Comparison of ENCODE assay signal across 29 cellular contexts in genomic region chr3:177104299-177104992, GRCh38.
DNase-seq lines count a peak whose midpoint lies in the region; ATAC-seq and TF ChIP-seq lines count a peak whose summit lies in the region.
"Had no signal": no experiment of that assay in that cellular context is flagged by ENCODE, and none has a peak within 500 bp of the region (broad histone marks: within the 10 kb centered on the region; RNA-seq: fewer than 3 reads in every experiment).

No MANE protein-coding gene starts in this region.

- no peaks in the 10 kb centered on the region for H3K27me3 Mint-ChIP-seq in nephron progenitor cell (ENCODE audit: low read depth, poor library complexity)
- H3K27me3 Mint-ChIP-seq: activated CD4-positive, alpha-beta memory T cell treated with anti-CD3 and anti-CD28 coated beads, Interleukin-2, amount 10 ng/mL, durations not matched to agents 7 days and 5 days; activated naive CD4-positive, alpha-beta T cell treated with anti-CD3 and anti-CD28 coated beads, Interleukin-2, amount 10 ng/mL, durations not matched to agents 7 days and 5 days; CD4-positive, alpha-beta memory T cell; effector memory CD8-positive, alpha-beta T cell; stimulated activated naive CD8-positive, alpha-beta T cell treated with anti-CD3 and anti-CD28 coated beads, Interleukin-15, amount 100 ng/mL, for 72 hours had no signal

- no peaks in the 10 kb centered on the region for H3K9me3 ChIP-seq in Panc1 (ENCODE audit: control insufficient read depth, insufficient read depth, low read depth, low read length)
- H3K9me3 ChIP-seq: left ventricle myocardium inferior, prostate gland, right lobe of liver had no signal

- POLR2A ChIA-PET in Panc1 (lab: Charles Lee) = interaction anchor here (0.6 kb wide), 1 partner anchor 254 kb away, joined by 3 read pairs; no protein-coding TSS in a partner anchor

- H3K27ac Mint-ChIP-seq in nephron progenitor cell = peak overlapping the region; percentile 39
- H3K27ac Mint-ChIP-seq: activated CD4-positive, alpha-beta memory T cell treated with anti-CD3 and anti-CD28 coated beads, Interleukin-2, amount 10 ng/mL, durations not matched to agents 7 days and 5 days; activated naive CD4-positive, alpha-beta T cell treated with anti-CD3 and anti-CD28 coated beads, Interleukin-2, amount 10 ng/mL, durations not matched to agents 7 days and 5 days; activated T-helper 1 cell treated with anti-CD3 and anti-CD28 coated beads, Interleukin-12 subunit alpha, Interleukin-12 subunit beta, Interleukin-2, Interleukin-4 antibody, amounts not matched to agents 30 ng/mL and 10 ng/mL and 1 ng/mL, durations not matched to agents 14 hours and 24 hours and 36 hours; stimulated activated naive CD8-positive, alpha-beta T cell treated with anti-CD3 and anti-CD28 coated beads, Interleukin-15, amount 100 ng/mL, for 72 hours had no signal

- H3K9me3 Mint-ChIP-seq in nephron progenitor cell = peaks cover 22% of the 10 kb centered on the region
- H3K9me3 Mint-ChIP-seq: activated naive CD4-positive, alpha-beta T cell treated with anti-CD3 and anti-CD28 coated beads, Interleukin-2, amount 10 ng/mL, durations not matched to agents 7 days and 5 days; CD4-positive, alpha-beta memory T cell; effector memory CD8-positive, alpha-beta T cell had no signal

- no peaks in the 10 kb centered on the region for H3K27me3 ChIP-seq in Panc1 (ENCODE audit: control insufficient read depth, insufficient read depth, low read length)
- H3K27me3 ChIP-seq: right lobe of liver had no signal

- no peaks in the 10 kb centered on the region for H3K36me3 ChIP-seq in Panc1 (ENCODE audit: control insufficient read depth, insufficient read depth, low read length)
- H3K36me3 ChIP-seq: left ventricle myocardium inferior, prostate gland, right lobe of liver had no signal

- ATAC-seq in Panc1 = no peak
- ATAC-seq in HG03432 (IDR thresholded peaks at IDR 0.05; ENCODE audit: unreplicated experiment) = no peak
- ATAC-seq in HG03135 (IDR thresholded peaks at IDR 0.05; ENCODE audit: unreplicated experiment) = no peak
- no peak for ATAC-seq in HG02970 (IDR thresholded peaks at IDR 0.05; ENCODE audit: low FRiP score, unreplicated experiment)
- ATAC-seq: effector memory CD8-positive, alpha-beta T cell; PC-3; right lobe of liver; stimulated activated naive CD8-positive, alpha-beta T cell treated with anti-CD3 and anti-CD28 coated beads, Interleukin-15, amount 100 ng/mL, for 72 hours had no signal

- H3K4me3 ChIP-seq in Panc1 (ENCODE audit: low read depth in 2 of 2, low read length in 2 of 2) (no peak overlapping the region), choroid plexus epithelial cell (ENCODE audit: low read depth, low read length) (no peak overlapping the region)
- H3K4me3 ChIP-seq: left ventricle myocardium inferior, prostate gland, right lobe of liver, SK-N-MC had no signal

- BruUV-seq in Panc1 (replicated peaks; lab: Mats Ljungman, UMichigan) = TSS peak; percentile 6

- CTCF ChIA-PET in Panc1 (lab: Charles Lee) = no interaction called here

- H3K36me3 Mint-ChIP-seq in nephron progenitor cell (ENCODE audit: low read depth) = peaks cover 33% of the 10 kb centered on the region
- H3K36me3 Mint-ChIP-seq: CD4-positive, alpha-beta memory T cell had no signal

- DNase-seq in NCI-H2171 treated with DMSO at 0.1 percent for 48 hours (lab: John Stamatoyannopoulos, UW) (peak; percentile 23), NCI-H2171 (lab: John Stamatoyannopoulos, UW) (no peak), Panc1 (ENCODE audit: low read depth, low spot score) (no peak), choroid plexus epithelial cell (ENCODE audit: low read depth) (peak; percentile 33), nephron progenitor cell (no peak)
- DNase-seq: activated CD4-positive, alpha-beta memory T cell treated with anti-CD3 and anti-CD28 coated beads, Interleukin-2, amount 10 ng/mL, durations not matched to agents 7 days and 5 days; activated CD4-positive, alpha-beta T cell treated with anti-CD3 and anti-CD28 coated beads for 1 hour; activated CD8-positive, alpha-beta memory T cell treated with anti-CD3 and anti-CD28 coated beads, Interleukin-2, amount 50 U/mL, for 4 hours; activated naive CD4-positive, alpha-beta T cell treated with anti-CD3 and anti-CD28 coated beads, Interleukin-2, amount 10 ng/mL, durations not matched to agents 7 days and 5 days; CD4-positive, alpha-beta memory T cell; effector memory CD8-positive, alpha-beta T cell; erythroblast; foreskin fibroblast; head of caudate nucleus; Karpas-422; left ventricle myocardium inferior; mesendoderm; NCI-H1694; NCI-H524 treated with DMSO at 0.1 percent for 48 hours; PC-3; right lobe of liver; stimulated activated CD8-positive, alpha-beta memory T cell treated with anti-CD3 and anti-CD28 coated beads, Interleukin-4, amount 100 ng/mL, for 48 hours; stimulated activated naive CD8-positive, alpha-beta T cell treated with anti-CD3 and anti-CD28 coated beads, Interleukin-15, amount 100 ng/mL, for 72 hours had no signal

- in situ Hi-C loops in Panc1 (cut with HindIII; ENCODE audit: low pct_unique_long_range_greater_than_20kb, low sequenced_read_pairs) = no loop called here

- intact Hi-C loops in Panc1 (cut with micrococcal nuclease; ENCODE audit: unreplicated experiment) = no loop called here

- H3K4me3 Mint-ChIP-seq in nephron progenitor cell = no peak overlapping the region
- H3K4me3 Mint-ChIP-seq: activated CD4-positive, alpha-beta memory T cell treated with anti-CD3 and anti-CD28 coated beads, Interleukin-2, amount 10 ng/mL, durations not matched to agents 7 days and 5 days; activated naive CD4-positive, alpha-beta T cell treated with anti-CD3 and anti-CD28 coated beads, Interleukin-2, amount 10 ng/mL, durations not matched to agents 7 days and 5 days; activated T-helper 1 cell treated with anti-CD3 and anti-CD28 coated beads, Interleukin-12 subunit alpha, Interleukin-12 subunit beta, Interleukin-2, Interleukin-4 antibody, amounts not matched to agents 30 ng/mL and 10 ng/mL and 1 ng/mL, durations not matched to agents 14 hours and 24 hours and 36 hours; stimulated activated naive CD8-positive, alpha-beta T cell treated with anti-CD3 and anti-CD28 coated beads, Interleukin-15, amount 100 ng/mL, for 72 hours had no signal

- peaks cover 47% of the 10 kb centered on the region for H3K4me1 Mint-ChIP-seq in nephron progenitor cell

- TF ChIP-seq CTCF in Panc1 (IDR thresholded peaks at IDR 0.05) (no peak), choroid plexus epithelial cell (conservative IDR thresholded peaks at IDR 0.05; ENCODE audit: low read depth, low read length) (no peak), nephron progenitor cell (IDR thresholded peaks at IDR 0.05) (no peak)

- no peak overlapping the region for H3K27ac ChIP-seq in Panc1 (ENCODE audit: low read length)
- H3K27ac ChIP-seq: left ventricle myocardium inferior, prostate gland, right lobe of liver, SK-N-MC had no signal

- peaks cover 47% of the 10 kb centered on the region for H3K4me1 ChIP-seq in Panc1 (ENCODE audit: control insufficient read depth, insufficient read depth, low read length)

Comparison
In these comparisons a context has a peak if more than half of its experiments do, and no peak if none do; other contexts are left out.
1. DNase-seq: peak in NCI-H2171 treated with DMSO at 0.1 percent for 48 hours (single experiment) and choroid plexus epithelial cell (single experiment); none in NCI-H2171 (single experiment), Panc1 (single experiment) and nephron progenitor cell (single experiment).